ENCODE assay signal across 1 cellular context in the genomic region with DNA sequence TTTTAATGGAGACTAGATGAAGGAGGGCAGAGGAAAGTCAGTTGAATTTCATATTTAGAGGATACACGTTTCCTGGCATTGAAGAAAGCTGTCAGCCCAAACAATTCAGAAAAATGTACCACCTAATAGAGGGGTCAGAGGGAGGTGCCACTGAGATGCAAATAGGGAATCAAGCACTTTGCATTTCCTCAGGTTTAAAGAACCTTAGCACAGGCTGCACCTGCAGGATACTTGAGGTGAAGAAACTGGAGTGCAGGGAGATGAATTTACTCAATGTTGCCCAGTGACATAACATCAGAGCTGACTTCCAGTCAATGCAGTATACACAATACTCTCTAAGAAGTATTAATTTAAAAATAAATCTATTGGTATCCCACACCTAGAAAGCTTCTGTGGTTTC.
TF ChIP-seq lines count a peak whose summit lies in the region.

No MANE protein-coding gene starts in this region.

TF ChIP-seq in GM12878, 131 proteins besides CTCF, POLR2A, EP300 and RAD21 (continued from another document):
- TF ChIP-seq, protein P1, sequence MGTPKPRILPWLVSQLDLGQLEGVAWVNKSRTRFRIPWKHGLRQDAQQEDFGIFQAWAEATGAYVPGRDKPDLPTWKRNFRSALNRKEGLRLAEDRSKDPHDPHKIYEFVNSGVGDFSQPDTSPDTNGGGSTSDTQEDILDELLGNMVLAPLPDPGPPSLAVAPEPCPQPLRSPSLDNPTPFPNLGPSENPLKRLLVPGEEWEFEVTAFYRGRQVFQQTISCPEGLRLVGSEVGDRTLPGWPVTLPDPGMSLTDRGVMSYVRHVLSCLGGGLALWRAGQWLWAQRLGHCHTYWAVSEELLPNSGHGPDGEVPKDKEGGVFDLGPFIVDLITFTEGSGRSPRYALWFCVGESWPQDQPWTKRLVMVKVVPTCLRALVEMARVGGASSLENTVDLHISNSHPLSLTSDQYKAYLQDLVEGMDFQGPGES (IDR thresholded peaks at IDR 0.05) = no peak
- no peak for TF ChIP-seq NR2F1 (conservative IDR thresholded peaks at IDR 0.05)
- no peak for TF ChIP-seq CHD2 (IDR thresholded peaks at IDR 0.05; ENCODE audit: borderline replicate concordance, low read depth, low read length)
- no peak for TF ChIP-seq TARDBP (IDR thresholded peaks at IDR 0.05; ENCODE audit: borderline replicate concordance)
- TF ChIP-seq EGR1 (IDR thresholded peaks at IDR 0.05; ENCODE audit: borderline replicate concordance in 1 of 2, low read depth in 2 of 2, low read length in 2 of 2) = no peak
- TF ChIP-seq, protein P2, sequence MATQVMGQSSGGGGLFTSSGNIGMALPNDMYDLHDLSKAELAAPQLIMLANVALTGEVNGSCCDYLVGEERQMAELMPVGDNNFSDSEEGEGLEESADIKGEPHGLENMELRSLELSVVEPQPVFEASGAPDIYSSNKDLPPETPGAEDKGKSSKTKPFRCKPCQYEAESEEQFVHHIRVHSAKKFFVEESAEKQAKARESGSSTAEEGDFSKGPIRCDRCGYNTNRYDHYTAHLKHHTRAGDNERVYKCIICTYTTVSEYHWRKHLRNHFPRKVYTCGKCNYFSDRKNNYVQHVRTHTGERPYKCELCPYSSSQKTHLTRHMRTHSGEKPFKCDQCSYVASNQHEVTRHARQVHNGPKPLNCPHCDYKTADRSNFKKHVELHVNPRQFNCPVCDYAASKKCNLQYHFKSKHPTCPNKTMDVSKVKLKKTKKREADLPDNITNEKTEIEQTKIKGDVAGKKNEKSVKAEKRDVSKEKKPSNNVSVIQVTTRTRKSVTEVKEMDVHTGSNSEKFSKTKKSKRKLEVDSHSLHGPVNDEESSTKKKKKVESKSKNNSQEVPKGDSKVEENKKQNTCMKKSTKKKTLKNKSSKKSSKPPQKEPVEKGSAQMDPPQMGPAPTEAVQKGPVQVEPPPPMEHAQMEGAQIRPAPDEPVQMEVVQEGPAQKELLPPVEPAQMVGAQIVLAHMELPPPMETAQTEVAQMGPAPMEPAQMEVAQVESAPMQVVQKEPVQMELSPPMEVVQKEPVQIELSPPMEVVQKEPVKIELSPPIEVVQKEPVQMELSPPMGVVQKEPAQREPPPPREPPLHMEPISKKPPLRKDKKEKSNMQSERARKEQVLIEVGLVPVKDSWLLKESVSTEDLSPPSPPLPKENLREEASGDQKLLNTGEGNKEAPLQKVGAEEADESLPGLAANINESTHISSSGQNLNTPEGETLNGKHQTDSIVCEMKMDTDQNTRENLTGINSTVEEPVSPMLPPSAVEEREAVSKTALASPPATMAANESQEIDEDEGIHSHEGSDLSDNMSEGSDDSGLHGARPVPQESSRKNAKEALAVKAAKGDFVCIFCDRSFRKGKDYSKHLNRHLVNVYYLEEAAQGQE (IDR thresholded peaks at IDR 0.05; ENCODE audit: low read depth, low read length) = no peak
- no peak for TF ChIP-seq BMI1 (IDR thresholded peaks at IDR 0.05; ENCODE audit: borderline replicate concordance)
